In genomic region chr15:80778964-80779657, GRCh38 we compare ENCODE assay signal across 7 cellular contexts. TPM values are rescaled to one million over a fixed set of nuclear protein-coding genes. Genes with fewer than 3 reads are reported as not detected.
DNase-seq lines count a peak whose midpoint lies in the region; ATAC-seq and TF ChIP-seq lines count a peak whose summit lies in the region.

CEMIP (plus strand) TSS chr15:80779370; CDS start chr15:80873880, 94,510 bp downstream.

- intact Hi-C loops in left colon (cut with DNase I, micrococcal nuclease): loop anchor here in 1 of 2 donors (5.0 kb wide), 2 partner anchors 212 to 322 kb away; no protein-coding TSS in a partner anchor

- no peaks in the 10 kb centered on the region for H3K9me3 Mint-ChIP-seq in T-helper 2 cell treated with Interferon-gamma antibody and Interleukin-4, amounts not matched to agents 5 μg/mL and 100 μg/mL, for 36 hours

- peak; percentile 78 for ATAC-seq in left colon
- ATAC-seq in GM21786 (IDR thresholded peaks at IDR 0.05; ENCODE audit: unreplicated experiment): no peak

- peak; percentile 47 for TF ChIP-seq CTCF in GM10248 (IDR thresholded peaks at IDR 0.05; ENCODE audit: control extremely low read depth, extremely low read depth, low read depth, missing control alignments)

- DNase-seq in GM10248 (ENCODE audit: extremely low spot score) (peak; percentile 69), NCI-H1092 (lab: John Stamatoyannopoulos, UW) (peak; percentile 53), dedifferentiated amniotic fluid mesenchymal stem cell (ENCODE audit: extremely low spot score) (peak; percentile 70), left colon (peak; percentile 52 to 82)
- DNase-seq in T-helper 2 cell treated with Interferon-gamma antibody and Interleukin-4, amounts not matched to agents 5 μg/mL and 100 μg/mL, for 36 hours (ENCODE audit: low spot score): peak; percentile 70
- DNase-seq in stimulated activated CD4-positive, alpha-beta T cell treated with anti-CD3 and anti-CD28 coated beads, Interleukin-15, amount 100 ng/mL, for 24 hours: peak; percentile 80

- H3K4me1 Mint-ChIP-seq in T-helper 2 cell treated with Interferon-gamma antibody and Interleukin-4, amounts not matched to agents 5 μg/mL and 100 μg/mL, for 36 hours (ENCODE audit: low read depth): peaks cover 31% of the 10 kb centered on the region

- peaks cover 1% of the 10 kb centered on the region for H3K36me3 Mint-ChIP-seq in T-helper 2 cell treated with Interferon-gamma antibody and Interleukin-4, amounts not matched to agents 5 μg/mL and 100 μg/mL, for 36 hours (ENCODE audit: low read depth)

- no peak within 1 kb of the TSS for H3K27ac Mint-ChIP-seq in T-helper 2 cell treated with Interferon-gamma antibody and Interleukin-4, amounts not matched to agents 5 μg/mL and 100 μg/mL, for 36 hours

- peaks cover 56% of the 10 kb centered on the region for H3K27me3 Mint-ChIP-seq in T-helper 2 cell treated with Interferon-gamma antibody and Interleukin-4, amounts not matched to agents 5 μg/mL and 100 μg/mL, for 36 hours (ENCODE audit: low read depth)

- peak within 1 kb of the TSS; percentile 83 for H3K4me3 Mint-ChIP-seq in T-helper 2 cell treated with Interferon-gamma antibody and Interleukin-4, amounts not matched to agents 5 μg/mL and 100 μg/mL, for 36 hours

- POLR2A ChIA-PET in GM10248 (lab: Yijun Ruan, JAX): interaction anchor here (0.6 kb wide), 1 partner anchor 33 kb away, joined by 3 read pairs; no protein-coding TSS in a partner anchor

- CTCF ChIA-PET in GM10248 (lab: Yijun Ruan, JAX): interaction anchor here (0.8 to 1.9 kb wide), 6 partner anchors 14 to 329 kb away, joined by 3 to 21 read pairs (median 6); no protein-coding TSS in a partner anchor

RNA-seq across cellular contexts. Expression of gene CEMIP, which starts in this region (rescaled TPM):
- 1 to 10 TPM; 1.1 to 1.7 TPM for total RNA-seq in left colon
